Comparison of ENCODE assay signal across 1 cellular context in the genomic region with DNA sequence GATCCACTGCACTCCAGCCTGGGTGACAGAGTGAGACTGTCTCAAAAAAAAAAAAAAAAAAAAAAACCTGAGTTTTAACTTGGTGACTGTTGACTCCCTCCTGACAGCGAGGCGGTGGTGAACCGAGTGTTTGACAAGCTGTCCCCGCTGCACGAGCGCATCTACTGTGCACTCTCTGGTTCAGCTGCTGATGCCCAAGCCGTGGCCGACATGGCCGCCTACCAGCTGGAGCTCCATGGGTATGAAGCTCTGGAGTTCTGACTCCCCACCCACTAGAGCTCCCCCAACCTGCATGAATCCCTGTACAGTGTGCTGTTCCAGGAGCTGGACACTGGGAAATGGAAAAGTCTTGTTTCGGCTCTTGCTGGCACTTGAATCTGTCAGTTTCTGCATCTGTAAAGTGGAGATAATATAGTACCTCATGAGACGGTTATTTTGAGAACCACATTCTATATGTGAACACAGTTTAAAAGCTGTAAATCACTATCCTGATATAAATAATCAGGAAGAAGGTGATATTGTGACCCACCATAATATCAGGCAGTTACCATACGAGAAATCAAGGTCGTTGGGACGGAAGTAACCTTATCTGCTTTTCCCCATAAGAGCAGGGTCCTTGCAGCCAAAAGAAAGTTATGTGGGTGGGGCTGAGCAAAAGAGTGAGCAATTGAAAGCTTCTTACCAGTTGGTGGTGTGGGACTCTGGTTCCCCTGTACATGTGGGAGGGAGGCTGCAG.
A peak's percentile ranks its signal among the peaks of the same experiment; 100 is the strongest.
TF ChIP-seq lines count a peak whose summit lies in the region.

No MANE protein-coding gene starts in this region.

TF ChIP-seq in K562, 482 proteins besides CTCF, POLR2A, EP300 and RAD21 (continued from another document and continues in another):
- no peak for TF ChIP-seq RFX5 (IDR thresholded peaks at IDR 0.05; ENCODE audit: low read depth, low read length)
- 0 out of 2 replicates have a peak, but pooled peaks have one; percentile 24 for TF ChIP-seq CXXC5 (CRISPR knock-in tag; IDR thresholded peaks at IDR 0.05)
- no peak for TF ChIP-seq HOXB6 (CRISPR knock-in tag; IDR thresholded peaks at IDR 0.05; ENCODE audit: borderline replicate concordance)
- TF ChIP-seq, protein P1, sequence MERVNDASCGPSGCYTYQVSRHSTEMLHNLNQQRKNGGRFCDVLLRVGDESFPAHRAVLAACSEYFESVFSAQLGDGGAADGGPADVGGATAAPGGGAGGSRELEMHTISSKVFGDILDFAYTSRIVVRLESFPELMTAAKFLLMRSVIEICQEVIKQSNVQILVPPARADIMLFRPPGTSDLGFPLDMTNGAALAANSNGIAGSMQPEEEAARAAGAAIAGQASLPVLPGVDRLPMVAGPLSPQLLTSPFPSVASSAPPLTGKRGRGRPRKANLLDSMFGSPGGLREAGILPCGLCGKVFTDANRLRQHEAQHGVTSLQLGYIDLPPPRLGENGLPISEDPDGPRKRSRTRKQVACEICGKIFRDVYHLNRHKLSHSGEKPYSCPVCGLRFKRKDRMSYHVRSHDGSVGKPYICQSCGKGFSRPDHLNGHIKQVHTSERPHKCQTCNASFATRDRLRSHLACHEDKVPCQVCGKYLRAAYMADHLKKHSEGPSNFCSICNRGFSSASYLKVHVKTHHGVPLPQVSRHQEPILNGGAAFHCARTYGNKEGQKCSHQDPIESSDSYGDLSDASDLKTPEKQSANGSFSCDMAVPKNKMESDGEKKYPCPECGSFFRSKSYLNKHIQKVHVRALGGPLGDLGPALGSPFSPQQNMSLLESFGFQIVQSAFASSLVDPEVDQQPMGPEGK (CRISPR knock-in tag; IDR thresholded peaks at IDR 0.05; ENCODE audit: borderline replicate concordance): no peak
- no peak for TF ChIP-seq IFI16 (CRISPR knock-in tag; IDR thresholded peaks at IDR 0.05)
- TF ChIP-seq ZC3H11A (IDR thresholded peaks at IDR 0.05; ENCODE audit: low read depth, low read length): no peak
- TF ChIP-seq MAFG (tag; conservative IDR thresholded peaks at IDR 0.05): no peak
- TF ChIP-seq ZNF766 (CRISPR knock-in tag; conservative IDR thresholded peaks at IDR 0.05): no peak
- no peak for TF ChIP-seq TAF9B (IDR thresholded peaks at IDR 0.05; ENCODE audit: partially characterized antibody)
- no peak for TF ChIP-seq L3MBTL2 (IDR thresholded peaks at IDR 0.05)
- 0 out of 2 replicates have a peak, but pooled peaks have one; percentile 32 for TF ChIP-seq ZNF324 (CRISPR knock-in tag; IDR thresholded peaks at IDR 0.05)
- TF ChIP-seq HCFC1 (IDR thresholded peaks at IDR 0.05; ENCODE audit: low read depth, low read length): no peak
- no peak for TF ChIP-seq ZNF133 (CRISPR knock-in tag; IDR thresholded peaks at IDR 0.05)
- no peak for TF ChIP-seq ZNF124 (CRISPR knock-in tag; IDR thresholded peaks at IDR 0.05)
- TF ChIP-seq, protein P2, sequence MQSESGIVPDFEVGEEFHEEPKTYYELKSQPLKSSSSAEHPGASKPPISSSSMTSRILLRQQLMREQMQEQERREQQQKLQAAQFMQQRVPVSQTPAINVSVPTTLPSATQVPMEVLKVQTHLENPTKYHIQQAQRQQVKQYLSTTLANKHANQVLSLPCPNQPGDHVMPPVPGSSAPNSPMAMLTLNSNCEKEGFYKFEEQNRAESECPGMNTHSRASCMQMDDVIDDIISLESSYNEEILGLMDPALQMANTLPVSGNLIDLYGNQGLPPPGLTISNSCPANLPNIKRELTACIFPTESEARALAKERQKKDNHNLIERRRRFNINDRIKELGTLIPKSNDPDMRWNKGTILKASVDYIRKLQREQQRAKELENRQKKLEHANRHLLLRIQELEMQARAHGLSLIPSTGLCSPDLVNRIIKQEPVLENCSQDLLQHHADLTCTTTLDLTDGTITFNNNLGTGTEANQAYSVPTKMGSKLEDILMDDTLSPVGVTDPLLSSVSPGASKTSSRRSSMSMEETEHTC (IDR thresholded peaks at IDR 0.05): no peak
- no peak for TF ChIP-seq ZNF696 (CRISPR knock-in tag; conservative IDR thresholded peaks at IDR 0.05)
- TF ChIP-seq, protein P3, sequence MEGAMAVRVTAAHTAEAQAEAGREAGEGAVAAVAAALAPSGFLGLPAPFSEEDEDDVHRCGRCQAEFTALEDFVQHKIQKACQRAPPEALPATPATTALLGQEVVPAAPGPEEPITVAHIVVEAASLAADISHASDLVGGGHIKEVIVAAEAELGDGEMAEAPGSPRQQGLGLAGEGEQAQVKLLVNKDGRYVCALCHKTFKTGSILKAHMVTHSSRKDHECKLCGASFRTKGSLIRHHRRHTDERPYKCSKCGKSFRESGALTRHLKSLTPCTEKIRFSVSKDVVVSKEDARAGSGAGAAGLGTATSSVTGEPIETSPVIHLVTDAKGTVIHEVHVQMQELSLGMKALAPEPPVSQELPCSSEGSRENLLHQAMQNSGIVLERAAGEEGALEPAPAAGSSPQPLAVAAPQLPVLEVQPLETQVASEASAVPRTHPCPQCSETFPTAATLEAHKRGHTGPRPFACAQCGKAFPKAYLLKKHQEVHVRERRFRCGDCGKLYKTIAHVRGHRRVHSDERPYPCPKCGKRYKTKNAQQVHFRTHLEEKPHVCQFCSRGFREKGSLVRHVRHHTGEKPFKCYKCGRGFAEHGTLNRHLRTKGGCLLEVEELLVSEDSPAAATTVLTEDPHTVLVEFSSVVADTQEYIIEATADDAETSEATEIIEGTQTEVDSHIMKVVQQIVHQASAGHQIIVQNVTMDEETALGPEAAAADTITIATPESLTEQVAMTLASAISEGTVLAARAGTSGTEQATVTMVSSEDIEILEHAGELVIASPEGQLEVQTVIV (CRISPR knock-in tag; IDR thresholded peaks at IDR 0.05; ENCODE audit: borderline replicate concordance): no peak
- TF ChIP-seq ZNF785 (CRISPR knock-in tag; IDR thresholded peaks at IDR 0.05): no peak
- no peak for TF ChIP-seq KAT8 (IDR thresholded peaks at IDR 0.05; ENCODE audit: low read depth)
- TF ChIP-seq NFYB (IDR thresholded peaks at IDR 0.05; ENCODE audit: extremely low read depth, insufficient read length): no peak
- TF ChIP-seq CEBPB (tag; IDR thresholded peaks at IDR 0.05): no peak
- TF ChIP-seq NFXL1 (CRISPR knock-in tag; IDR thresholded peaks at IDR 0.05): no peak
- TF ChIP-seq GATAD2A (IDR thresholded peaks at IDR 0.05): 0 out of 2 replicates have a peak, but pooled peaks have one; percentile 15
- TF ChIP-seq ZZZ3 (IDR thresholded peaks at IDR 0.05): no peak
- no peak for TF ChIP-seq ARID2 (IDR thresholded peaks at IDR 0.05)
- peak; percentile 90 for TF ChIP-seq MEIS2 (IDR thresholded peaks at IDR 0.05; ENCODE audit: partially characterized antibody)
- TF ChIP-seq ATF1 (CRISPR knock-in tag; IDR thresholded peaks at IDR 0.05): no peak
- 0 out of 2 replicates have a peak, but pooled peaks have one; percentile 29 for TF ChIP-seq ATF1 (tag; IDR thresholded peaks at IDR 0.05)
- no peak for TF ChIP-seq CBFB (CRISPR knock-in tag; IDR thresholded peaks at IDR 0.05)
- TF ChIP-seq DMBX1 (CRISPR knock-in tag; IDR thresholded peaks at IDR 0.05; ENCODE audit: borderline replicate concordance): peak; percentile 33; the same call in 1 of the 2 replicates
- TF ChIP-seq PCBP1 (IDR thresholded peaks at IDR 0.05; ENCODE audit: low read depth, low read length, poor library complexity, severe bottlenecking): no peak
- no peak for TF ChIP-seq PHB2 (IDR thresholded peaks at IDR 0.05; ENCODE audit: low read depth)
- no peak for TF ChIP-seq ZNF431 (CRISPR knock-in tag; IDR thresholded peaks at IDR 0.05)
- TF ChIP-seq, protein P4, sequence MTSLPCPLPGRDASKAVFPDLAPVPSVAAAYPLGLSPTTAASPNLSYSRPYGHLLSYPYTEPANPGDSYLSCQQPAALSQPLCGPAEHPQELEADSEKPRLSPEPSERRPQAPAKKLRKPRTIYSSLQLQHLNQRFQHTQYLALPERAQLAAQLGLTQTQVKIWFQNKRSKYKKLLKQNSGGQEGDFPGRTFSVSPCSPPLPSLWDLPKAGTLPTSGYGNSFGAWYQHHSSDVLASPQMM (CRISPR knock-in tag; IDR thresholded peaks at IDR 0.05): no peak
- TF ChIP-seq CAMTA2 (CRISPR knock-in tag; conservative IDR thresholded peaks at IDR 0.05): no peak
- TF ChIP-seq KDM2B (CRISPR knock-in tag; IDR thresholded peaks at IDR 0.05): no peak
- peak; percentile 93 to 96 for TF ChIP-seq KDM1A (IDR thresholded peaks at IDR 0.05)
- 0 out of 2 replicates have a peak, but pooled peaks have one; percentile 43 for TF ChIP-seq MTA3 (IDR thresholded peaks at IDR 0.05; ENCODE audit: borderline replicate concordance)
- TF ChIP-seq EHMT2 (IDR thresholded peaks at IDR 0.05): no peak
- TF ChIP-seq ZNF347 (CRISPR knock-in tag; IDR thresholded peaks at IDR 0.05; ENCODE audit: low read depth): no peak
- TF ChIP-seq, protein P5, sequence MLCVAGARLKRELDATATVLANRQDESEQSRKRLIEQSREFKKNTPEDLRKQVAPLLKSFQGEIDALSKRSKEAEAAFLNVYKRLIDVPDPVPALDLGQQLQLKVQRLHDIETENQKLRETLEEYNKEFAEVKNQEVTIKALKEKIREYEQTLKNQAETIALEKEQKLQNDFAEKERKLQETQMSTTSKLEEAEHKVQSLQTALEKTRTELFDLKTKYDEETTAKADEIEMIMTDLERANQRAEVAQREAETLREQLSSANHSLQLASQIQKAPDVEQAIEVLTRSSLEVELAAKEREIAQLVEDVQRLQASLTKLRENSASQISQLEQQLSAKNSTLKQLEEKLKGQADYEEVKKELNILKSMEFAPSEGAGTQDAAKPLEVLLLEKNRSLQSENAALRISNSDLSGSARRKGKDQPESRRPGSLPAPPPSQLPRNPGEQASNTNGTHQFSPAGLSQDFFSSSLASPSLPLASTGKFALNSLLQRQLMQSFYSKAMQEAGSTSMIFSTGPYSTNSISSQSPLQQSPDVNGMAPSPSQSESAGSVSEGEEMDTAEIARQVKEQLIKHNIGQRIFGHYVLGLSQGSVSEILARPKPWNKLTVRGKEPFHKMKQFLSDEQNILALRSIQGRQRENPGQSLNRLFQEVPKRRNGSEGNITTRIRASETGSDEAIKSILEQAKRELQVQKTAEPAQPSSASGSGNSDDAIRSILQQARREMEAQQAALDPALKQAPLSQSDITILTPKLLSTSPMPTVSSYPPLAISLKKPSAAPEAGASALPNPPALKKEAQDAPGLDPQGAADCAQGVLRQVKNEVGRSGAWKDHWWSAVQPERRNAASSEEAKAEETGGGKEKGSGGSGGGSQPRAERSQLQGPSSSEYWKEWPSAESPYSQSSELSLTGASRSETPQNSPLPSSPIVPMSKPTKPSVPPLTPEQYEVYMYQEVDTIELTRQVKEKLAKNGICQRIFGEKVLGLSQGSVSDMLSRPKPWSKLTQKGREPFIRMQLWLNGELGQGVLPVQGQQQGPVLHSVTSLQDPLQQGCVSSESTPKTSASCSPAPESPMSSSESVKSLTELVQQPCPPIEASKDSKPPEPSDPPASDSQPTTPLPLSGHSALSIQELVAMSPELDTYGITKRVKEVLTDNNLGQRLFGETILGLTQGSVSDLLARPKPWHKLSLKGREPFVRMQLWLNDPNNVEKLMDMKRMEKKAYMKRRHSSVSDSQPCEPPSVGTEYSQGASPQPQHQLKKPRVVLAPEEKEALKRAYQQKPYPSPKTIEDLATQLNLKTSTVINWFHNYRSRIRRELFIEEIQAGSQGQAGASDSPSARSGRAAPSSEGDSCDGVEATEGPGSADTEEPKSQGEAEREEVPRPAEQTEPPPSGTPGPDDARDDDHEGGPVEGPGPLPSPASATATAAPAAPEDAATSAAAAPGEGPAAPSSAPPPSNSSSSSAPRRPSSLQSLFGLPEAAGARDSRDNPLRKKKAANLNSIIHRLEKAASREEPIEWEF (CRISPR knock-in tag; IDR thresholded peaks at IDR 0.05): no peak
- TF ChIP-seq, protein P6, sequence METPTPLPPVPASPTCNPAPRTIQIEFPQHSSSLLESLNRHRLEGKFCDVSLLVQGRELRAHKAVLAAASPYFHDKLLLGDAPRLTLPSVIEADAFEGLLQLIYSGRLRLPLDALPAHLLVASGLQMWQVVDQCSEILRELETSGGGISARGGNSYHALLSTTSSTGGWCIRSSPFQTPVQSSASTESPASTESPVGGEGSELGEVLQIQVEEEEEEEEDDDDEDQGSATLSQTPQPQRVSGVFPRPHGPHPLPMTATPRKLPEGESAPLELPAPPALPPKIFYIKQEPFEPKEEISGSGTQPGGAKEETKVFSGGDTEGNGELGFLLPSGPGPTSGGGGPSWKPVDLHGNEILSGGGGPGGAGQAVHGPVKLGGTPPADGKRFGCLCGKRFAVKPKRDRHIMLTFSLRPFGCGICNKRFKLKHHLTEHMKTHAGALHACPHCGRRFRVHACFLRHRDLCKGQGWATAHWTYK (CRISPR knock-in tag; IDR thresholded peaks at IDR 0.05): no peak
- no peak for TF ChIP-seq SUPT5H (IDR thresholded peaks at IDR 0.05)
- TF ChIP-seq CBFA2T2 (conservative IDR thresholded peaks at IDR 0.05): peak; percentile 86
- TF ChIP-seq, protein P7, sequence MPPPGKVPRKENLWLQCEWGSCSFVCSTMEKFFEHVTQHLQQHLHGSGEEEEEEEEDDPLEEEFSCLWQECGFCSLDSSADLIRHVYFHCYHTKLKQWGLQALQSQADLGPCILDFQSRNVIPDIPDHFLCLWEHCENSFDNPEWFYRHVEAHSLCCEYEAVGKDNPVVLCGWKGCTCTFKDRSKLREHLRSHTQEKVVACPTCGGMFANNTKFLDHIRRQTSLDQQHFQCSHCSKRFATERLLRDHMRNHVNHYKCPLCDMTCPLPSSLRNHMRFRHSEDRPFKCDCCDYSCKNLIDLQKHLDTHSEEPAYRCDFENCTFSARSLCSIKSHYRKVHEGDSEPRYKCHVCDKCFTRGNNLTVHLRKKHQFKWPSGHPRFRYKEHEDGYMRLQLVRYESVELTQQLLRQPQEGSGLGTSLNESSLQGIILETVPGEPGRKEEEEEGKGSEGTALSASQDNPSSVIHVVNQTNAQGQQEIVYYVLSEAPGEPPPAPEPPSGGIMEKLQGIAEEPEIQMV (tag; conservative IDR thresholded peaks at IDR 0.05; ENCODE audit: low read depth): no peak
- TF ChIP-seq NR2F6 (CRISPR knock-in tag; IDR thresholded peaks at IDR 0.05): no peak
- no peak for TF ChIP-seq ZNF41 (CRISPR knock-in tag; conservative IDR thresholded peaks at IDR 0.05)
- no peak for TF ChIP-seq ZNF232 (CRISPR knock-in tag; IDR thresholded peaks at IDR 0.05)
- no peak for TF ChIP-seq SIN3B (IDR thresholded peaks at IDR 0.05; ENCODE audit: low read depth)
- peak; percentile 92 for TF ChIP-seq ESRRA (IDR thresholded peaks at IDR 0.05; ENCODE audit: borderline replicate concordance, low read depth)
- TF ChIP-seq THRAP3 (IDR thresholded peaks at IDR 0.05; ENCODE audit: borderline replicate concordance): no peak
- no peak for TF ChIP-seq MTF1 (CRISPR knock-in tag; IDR thresholded peaks at IDR 0.05; ENCODE audit: borderline replicate concordance)
- no peak for TF ChIP-seq SMAD3 (CRISPR knock-in tag; conservative IDR thresholded peaks at IDR 0.05)
- no peak for TF ChIP-seq MYNN (IDR thresholded peaks at IDR 0.05)
- no peak for TF ChIP-seq MYNN (CRISPR knock-in tag; IDR thresholded peaks at IDR 0.05)
- no peak for TF ChIP-seq PHF20 (IDR thresholded peaks at IDR 0.05; ENCODE audit: partially characterized antibody)
- peak; percentile 47 for TF ChIP-seq BCOR (IDR thresholded peaks at IDR 0.05)
- no peak for TF ChIP-seq RNF2 (IDR thresholded peaks at IDR 0.05)
- no peak for TF ChIP-seq ZNF3 (CRISPR knock-in tag; IDR thresholded peaks at IDR 0.05)
- TF ChIP-seq SMAD2 (IDR thresholded peaks at IDR 0.05; ENCODE audit: low read depth, low read length): no peak
